In the genomic region with DNA sequence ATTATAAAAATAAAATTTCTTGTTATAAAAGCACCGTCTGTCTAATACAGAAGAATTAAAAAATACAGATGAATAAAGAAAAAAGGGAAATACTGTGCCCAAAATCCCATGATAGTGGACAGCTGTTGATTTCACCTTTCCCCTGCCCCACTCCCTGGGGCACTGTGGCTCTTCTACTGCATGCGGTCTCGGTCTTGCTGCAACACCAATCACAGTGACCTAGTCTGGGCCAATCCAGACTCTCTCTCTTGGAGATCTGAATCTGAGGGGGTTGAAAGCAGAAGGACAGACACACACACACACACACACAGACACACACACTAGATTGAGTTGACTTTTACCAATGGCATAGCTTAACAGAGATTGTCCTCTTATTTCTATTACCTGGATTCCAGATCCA, we compare ENCODE assay signal across 23 cellular contexts.
"Had no signal": no experiment of that assay in that cellular context is flagged by ENCODE, and none has a peak within 500 bp of the region (broad histone marks: within the 10 kb centered on the region; RNA-seq: fewer than 3 reads in every experiment).

No MANE protein-coding gene starts in this region.

- H3K9me3 ChIP-seq: gastrocnemius medialis had no signal

- ATAC-seq: activated CD4-positive, CD25-positive, alpha-beta regulatory T cell treated with anti-CD3 and anti-CD28 coated beads, Interleukin-2, amount 50 U/mL, for 24 hours; body of pancreas; effector memory CD8-positive, alpha-beta T cell; gastrocnemius medialis; left cardiac atrium; naive thymus-derived CD8-positive, alpha-beta T cell had no signal

- DNase-seq: activated CD4-positive, alpha-beta T cell treated with anti-CD3 and anti-CD28 coated beads for 48 hours; activated CD4-positive, alpha-beta T cell treated with anti-CD3 and anti-CD28 coated beads, Interleukin-2, amount 50 U/mL, for 48 hours; activated CD8-positive, alpha-beta memory T cell treated with anti-CD3 and anti-CD28 coated beads for 24 hours; activated effector memory CD4-positive, alpha-beta T cell treated with Interleukin-2 at 50 U/mL for 16 hours; activated naive CD4-positive, alpha-beta T cell treated with Interleukin-2 at 50 U/mL for 16 hours; anterior cingulate cortex; body of pancreas; cerebellar nuclear complex; effector memory CD8-positive, alpha-beta T cell; erythroblast; gastrocnemius medialis; left cardiac atrium; naive thymus-derived CD8-positive, alpha-beta T cell; occipital lobe; spleen; stimulated activated naive CD4-positive, alpha-beta T cell treated with Interleukin-2 at 50 U/mL for 16 hours; WERI-Rb-1 had no signal

- H2AFZ ChIP-seq: hepatocyte had no signal

- H3K27ac ChIP-seq: body of pancreas, coronary artery, gastrocnemius medialis, hepatocyte, right atrium auricular region, tibial nerve, WERI-Rb-1 had no signal

- H3K36me3 ChIP-seq: gastrocnemius medialis, right atrium auricular region, spleen, tibial nerve, WERI-Rb-1 had no signal

- H3K79me2 ChIP-seq: hepatocyte had no signal

- H3K4me3 ChIP-seq: body of pancreas, coronary artery, gastrocnemius medialis, hepatocyte, right atrium auricular region, spleen, tibial nerve had no signal

- H3K4me1 ChIP-seq: body of pancreas, gastrocnemius medialis, right atrium auricular region, tibial nerve had no signal

- H3K27me3 ChIP-seq: body of pancreas, gastrocnemius medialis, hepatocyte, right atrium auricular region, spleen, tibial nerve had no signal

- H3K4me2 ChIP-seq: hepatocyte had no signal

- FAIRE-seq: keratinocyte had no signal
